Comparison of ENCODE assay signal across 28 cellular contexts in genomic region chr11:96301818-96302217, GRCh38.
"Had no signal": no experiment of that assay in that cellular context is flagged by ENCODE, and none has a peak within 500 bp of the region (broad histone marks: within the 10 kb centered on the region; RNA-seq: fewer than 3 reads in every experiment).

No MANE protein-coding gene starts in this region.

- H2AFZ ChIP-seq: hepatocyte, neural progenitor cell had no signal

- H3K4me1 ChIP-seq: prostate gland had no signal

- H3K27ac ChIP-seq: esophagus muscularis mucosa, foreskin keratinocyte, gastroesophageal sphincter, neural progenitor cell, prostate gland, right atrium auricular region, sigmoid colon, vagina had no signal

- H3K9ac ChIP-seq: neural progenitor cell had no signal

- H3K36me3 Mint-ChIP-seq: naive B cell; stimulated activated effector memory CD8-positive, alpha-beta T cell treated with anti-CD3 and anti-CD28 coated beads, Interleukin-12 subunit alpha, Interleukin-12 subunit beta, amount 100 ng/mL, for 72 hours had no signal

- H3K4me3 Mint-ChIP-seq: mesothelial cell of epicardium; naive B cell; nephron; neural progenitor cell; stimulated activated effector memory CD8-positive, alpha-beta T cell treated with anti-CD3 and anti-CD28 coated beads, Interleukin-12 subunit alpha, Interleukin-12 subunit beta, amount 100 ng/mL, for 72 hours had no signal

- H3K9me3 ChIP-seq: esophagus muscularis mucosa, gastroesophageal sphincter, heart left ventricle, mucosa of descending colon, prostate gland, right atrium auricular region, sigmoid colon, stomach, thyroid gland, vagina had no signal

- H3K36me3 ChIP-seq: esophagus muscularis mucosa, gastroesophageal sphincter, neural progenitor cell, prostate gland, right atrium auricular region, sigmoid colon, stomach, thyroid gland, vagina had no signal

- H3K4me3 ChIP-seq: esophagus muscularis mucosa, gastroesophageal sphincter, heart left ventricle, hepatocyte, lung, mucosa of descending colon, neural progenitor cell, prostate gland, right atrium auricular region, sigmoid colon, stomach, thyroid gland, vagina had no signal

- H3K27me3 ChIP-seq: esophagus muscularis mucosa, foreskin keratinocyte, gastroesophageal sphincter, heart left ventricle, hepatocyte, neural progenitor cell, right atrium auricular region, sigmoid colon, stomach, thyroid gland, vagina had no signal

- ATAC-seq: foreskin keratinocyte; gastroesophageal sphincter; heart left ventricle; left lobe of liver; mucosa of descending colon; stimulated activated effector memory CD8-positive, alpha-beta T cell treated with anti-CD3 and anti-CD28 coated beads, Interleukin-12 subunit alpha, Interleukin-12 subunit beta, amount 100 ng/mL, for 72 hours had no signal

- H3K4me2 ChIP-seq: hepatocyte, neural progenitor cell had no signal

- H3K27me3 Mint-ChIP-seq: naive B cell had no signal

- H3K9me3 Mint-ChIP-seq: mesothelial cell of epicardium; naive B cell; nephron; stimulated activated effector memory CD8-positive, alpha-beta T cell treated with anti-CD3 and anti-CD28 coated beads, Interleukin-12 subunit alpha, Interleukin-12 subunit beta, amount 100 ng/mL, for 72 hours had no signal

- DNase-seq: dermis blood vessel endothelial cell; effector memory CD4-positive, alpha-beta T cell; foreskin keratinocyte; heart left ventricle; kidney; mesenchymal stem cell; mucosa of descending colon; naive B cell; sigmoid colon; stimulated activated CD4-positive, alpha-beta T cell treated with anti-CD3 and anti-CD28 coated beads, Interleukin-2, amount 100 ng/mL, for 24 hours; stimulated activated CD4-positive, alpha-beta T cell treated with anti-CD3 and anti-CD28 coated beads, Interleukin-4, amount 100 ng/mL, for 24 hours; stimulated activated naive CD4-positive, alpha-beta T cell treated with Interleukin-2 at 50 U/mL for 16 hours; stomach; thyroid gland; trophoblast cell had no signal

- H3K27ac Mint-ChIP-seq: neural progenitor cell; stimulated activated effector memory CD8-positive, alpha-beta T cell treated with anti-CD3 and anti-CD28 coated beads, Interleukin-12 subunit alpha, Interleukin-12 subunit beta, amount 100 ng/mL, for 72 hours had no signal

- FAIRE-seq: endothelial cell of umbilical vein, kidney had no signal
